ENCODE assay signal across 23 cellular contexts in genomic region chr9:121912812-121913627, GRCh38.
DNase-seq lines count a peak whose midpoint lies in the region; ATAC-seq, FAIRE-seq and TF ChIP-seq lines count a peak whose summit lies in the region.
"Had no signal": no experiment of that assay in that cellular context is flagged by ENCODE, and none has a peak within 500 bp of the region (broad histone marks: within the 10 kb centered on the region; RNA-seq: fewer than 3 reads in every experiment).

No MANE protein-coding gene starts in this region.

- no peaks in the 10 kb centered on the region for H3F3A ChIP-seq in Loucy (ENCODE audit: low read depth)

- ATAC-seq in pancreas, result no peak
- ATAC-seq: body of pancreas, SK-N-SH treated with all-trans-retinoic acid at 6 μM for 48 hours had no signal

- H3K4me3 ChIP-seq in Loucy (ENCODE audit: low read length, poor library complexity, severe bottlenecking) (no peak overlapping the region), fibroblast of villous mesenchyme (ENCODE audit: low read depth, low read length) (no peak overlapping the region), suprapubic skin (no peak overlapping the region), pancreas (no peak overlapping the region)
- H3K4me3 ChIP-seq: body of pancreas, left ventricle myocardium inferior had no signal

- H3K4me1 ChIP-seq in Loucy (ENCODE audit: insufficient read depth, low read length, poor library complexity, severe bottlenecking) (peaks cover 64% of the 10 kb centered on the region), suprapubic skin (no peaks in the 10 kb centered on the region), pancreas (no peaks in the 10 kb centered on the region)
- H3K4me1 ChIP-seq: body of pancreas had no signal

- TF ChIP-seq CTCF in D721Med (IDR thresholded peaks at IDR 0.05; ENCODE audit: insufficient read depth, missing control alignments), result no peak
- TF ChIP-seq CTCF in Loucy (conservative IDR thresholded peaks at IDR 0.05; ENCODE audit: low read length), result no peak
- TF ChIP-seq CTCF in fibroblast of villous mesenchyme (IDR thresholded peaks at IDR 0.05; ENCODE audit: insufficient read depth, low read depth, low read length), result no peak
- no peak for TF ChIP-seq CTCF in suprapubic skin (IDR thresholded peaks at IDR 0.05)
- TF ChIP-seq CTCF in pancreas (IDR thresholded peaks at IDR 0.05), result no peak

- intact Hi-C loops in pancreas (cut with DNase I), result no loop called here

- H3K9ac ChIP-seq in Loucy (ENCODE audit: low read depth, low read length, poor library complexity, severe bottlenecking), result no peak overlapping the region

- peaks cover 5% of the 10 kb centered on the region for H4K20me1 ChIP-seq in Loucy (ENCODE audit: insufficient read depth, low read length, poor library complexity, severe bottlenecking)

- peaks cover 6% of the 10 kb centered on the region; the same call in 1 of the 2 replicates for H3K36me3 ChIP-seq in Loucy (ENCODE audit: insufficient read depth, low read length)
- H3K36me3 ChIP-seq in suprapubic skin, result no peaks in the 10 kb centered on the region
- no peaks in the 10 kb centered on the region for H3K36me3 ChIP-seq in pancreas
- H3K36me3 ChIP-seq: left ventricle myocardium inferior had no signal

- no peaks in the 10 kb centered on the region for H3K9me2 ChIP-seq in Loucy (replicated peaks; ENCODE audit: low read depth, low read length)

- no peak overlapping the region for H2AFZ ChIP-seq in Loucy (ENCODE audit: low read length)

- H3K4me2 ChIP-seq in Loucy (ENCODE audit: low read depth, low read length, poor library complexity, severe bottlenecking), result peak overlapping the region; percentile 39

- no peak overlapping the region for H3K27ac ChIP-seq in suprapubic skin
- H3K27ac ChIP-seq in pancreas, result no peak overlapping the region
- H3K27ac ChIP-seq: body of pancreas, left ventricle myocardium inferior had no signal

- no peak for TF ChIP-seq POLR2A in suprapubic skin (IDR thresholded peaks at IDR 0.05)

- no peak for DNase-seq in D721Med (ENCODE audit: insufficient read length, low spot score)
- peak; percentile 80 for DNase-seq in SKM-1 treated with dmso at 0.1 percent for 144 hours (lab: John Stamatoyannopoulos, UW; ENCODE audit: unreplicated experiment)
- peak; percentile 44 for DNase-seq in fibroblast of villous mesenchyme (ENCODE audit: low read depth)
- no peak for DNase-seq in suprapubic skin (ENCODE audit: low spot score in 2 of 2)
- no peak for DNase-seq in NCI-H2171 (lab: John Stamatoyannopoulos, UW)
- no peak for DNase-seq in pancreas
- DNase-seq in SW 1271 (lab: John Stamatoyannopoulos, UW), result no peak
- DNase-seq: activated CD4-positive, alpha-beta T cell treated with anti-CD3 and anti-CD28 coated beads, Interleukin-2, amount 10 ng/mL, durations not matched to agents 24 days and 14 days; activated naive CD8-positive, alpha-beta T cell treated with anti-CD3 and anti-CD28 coated beads for 36 hours; body of pancreas; CD4-positive, alpha-beta T cell; effector memory CD4-positive, alpha-beta T cell; glutamatergic neuron; H7; left ventricle myocardium inferior; NCI-H1436 treated with DMSO at 0.1 percent for 48 hours; NCI-H774; stimulated activated CD4-positive, alpha-beta T cell treated with anti-CD3 and anti-CD28 coated beads, Interleukin-1b, Interleukin-23, amount 100 ng/mL, for 48 hours; stimulated activated naive CD4-positive, alpha-beta T cell had no signal

- WGBS in suprapubic skin, result 86% methylated on average over 4 of the region's 4 CpGs
- whole genome bisulfite sequencing in pancreas, 2 donors, result 68 to 71% methylated on average over 4 of the region's 4 CpGs

- H3K79me2 ChIP-seq in Loucy (ENCODE audit: insufficient read depth, low read length), result peaks cover 10% of the 10 kb centered on the region; the same call in 1 of the 2 replicates

- H3K27me3 ChIP-seq in Loucy (ENCODE audit: insufficient read depth, low read length, poor library complexity, severe bottlenecking), result no peaks in the 10 kb centered on the region
- no peaks in the 10 kb centered on the region for H3K27me3 ChIP-seq in suprapubic skin
- no peaks in the 10 kb centered on the region for H3K27me3 ChIP-seq in pancreas
- H3K27me3 ChIP-seq: body of pancreas had no signal

- FAIRE-seq in D721Med (lab: Jason Lieb, UNC), result peak; percentile 94
- FAIRE-seq in pancreas (lab: Jason Lieb, UNC), result no peak
- FAIRE-seq: RCC 7860, TTC549 had no signal

- H3K9me3 ChIP-seq in Loucy (ENCODE audit: insufficient read depth, low read depth, low read length) (no peaks in the 10 kb centered on the region; the same call in 1 of the 2 replicates), suprapubic skin (no peaks in the 10 kb centered on the region), pancreas (no peaks in the 10 kb centered on the region)
- H3K9me3 ChIP-seq: body of pancreas, left ventricle myocardium inferior had no signal

- no peak for TF ChIP-seq EP300 in suprapubic skin (IDR thresholded peaks at IDR 0.05)

Comparison
In these comparisons a context has a peak if more than half of its experiments do, and no peak if none do; other contexts are left out.
1. DNase-seq: peak in SKM-1 treated with dmso at 0.1 percent for 144 hours (single experiment) and fibroblast of villous mesenchyme (single experiment); none in D721Med (single experiment), suprapubic skin (0 of 2), NCI-H2171 (single experiment), pancreas (0 of 6) and SW 1271 (0 of 2).